18 cellular contexts compared by ENCODE assay signal in genomic region chr1:205954819-205955404, GRCh38. TPM values are rescaled to one million over a fixed set of nuclear protein-coding genes. Genes with fewer than 3 reads are reported as not detected.
"Had no signal": no experiment of that assay in that cellular context is flagged by ENCODE, and none has a peak within 500 bp of the region (broad histone marks: within the 10 kb centered on the region; RNA-seq: fewer than 3 reads in every experiment).

No MANE protein-coding gene starts in this region.

- H3K36me3 ChIP-seq: esophagus muscularis mucosa, right atrium auricular region, tibial artery, uterus had no signal

- H3K27me3 ChIP-seq: right atrium auricular region, tibial artery, uterus had no signal

- H3K27ac ChIP-seq: esophagus muscularis mucosa, right atrium auricular region, tibial artery, uterus had no signal

- ATAC-seq: activated CD8-positive, alpha-beta T cell treated with anti-CD3 and anti-CD28 coated beads, Interleukin-2, amount 10 ng/mL, durations not matched to agents 7 days and 5 days; activated naive CD8-positive, alpha-beta T cell treated with anti-CD3 and anti-CD28 coated beads, Interleukin-2, amount 50 U/mL, for 24 hours; naive thymus-derived CD4-positive, alpha-beta T cell had no signal

- FAIRE-seq: colon, small intestine had no signal

- H3K4me3 ChIP-seq: esophagus muscularis mucosa, lung, right atrium auricular region, tibial artery, uterus had no signal

- H3K9me3 ChIP-seq: esophagus muscularis mucosa, right atrium auricular region, tibial artery, uterus had no signal

- DNase-seq: activated CD4-positive, alpha-beta T cell treated with anti-CD3 and anti-CD28 coated beads for 48 hours; activated CD8-positive, alpha-beta memory T cell treated with anti-CD3 and anti-CD28 coated beads, Interleukin-2, amount 50 U/mL, for 48 hours; activated CD8-positive, alpha-beta T cell treated with anti-CD3 and anti-CD28 coated beads, Interleukin-2, amount 10 ng/mL, durations not matched to agents 7 days and 5 days; activated naive CD4-positive, alpha-beta T cell treated with Interleukin-2 at 50 U/mL for 16 hours; activated naive CD8-positive, alpha-beta T cell treated with anti-CD3 and anti-CD28 coated beads, Interleukin-2, amount 50 U/mL, for 24 hours; glutamatergic neuron; immature natural killer cell; naive thymus-derived CD4-positive, alpha-beta T cell; small intestine; tibial artery; uterus had no signal

- H3K4me1 ChIP-seq: esophagus muscularis mucosa, uterus had no signal

RNA-seq across cellular contexts. Expression of gene SLC26A9, which starts 11.7 kb away (rescaled TPM):
- total RNA-seq: activated CD8-positive, alpha-beta T cell treated with anti-CD3 and anti-CD28 coated beads, Interleukin-2, amount 10 ng/mL, durations not matched to agents 7 days and 5 days; fibroblast of villous mesenchyme; mononuclear cell; naive thymus-derived CD4-positive, alpha-beta T cell; posterior vena cava; uterus had no signal
- polyA plus RNA-seq: immature natural killer cell; naive thymus-derived CD4-positive, alpha-beta T cell had no signal

RNA-seq across cellular contexts. Expression of gene RAB7B, which starts 48.3 kb away (rescaled TPM):
- total RNA-seq: activated CD8-positive, alpha-beta T cell treated with anti-CD3 and anti-CD28 coated beads, Interleukin-2, amount 10 ng/mL, durations not matched to agents 7 days and 5 days had no signal
- polyA plus RNA-seq: naive thymus-derived CD4-positive, alpha-beta T cell had no signal
